Comparison of ENCODE assay signal across 8 cellular contexts in genomic region chr2:111884592-111884964, GRCh38. TPM values are rescaled to one million over a fixed set of nuclear protein-coding genes. Genes with fewer than 3 reads are reported as not detected.
DNase-seq lines count a peak whose midpoint lies in the region; FAIRE-seq and TF ChIP-seq lines count a peak whose summit lies in the region.

No MANE protein-coding gene starts in this region.

- H3K79me2 ChIP-seq in OCI-LY1 (ENCODE audit: insufficient read depth, low read length) (peaks cover 12% of the 10 kb centered on the region), endothelial cell of umbilical vein (ENCODE audit: control insufficient read depth, insufficient read depth, low read length) (peaks cover 24% of the 10 kb centered on the region)

- no peak for TF ChIP-seq POLR2A in endothelial cell of umbilical vein (IDR thresholded peaks at IDR 0.05; ENCODE audit: low read depth, low read length)

- H3K4me3 ChIP-seq in OCI-LY1 (ENCODE audit: low read depth, low read length, poor library complexity, severe bottlenecking) (peak overlapping the region; percentile 90), endothelial cell of umbilical vein (replicated peaks in 1 of 3; ENCODE audit: insufficient read depth in 1 of 3, low read depth in 1 of 3, low read length in 3 of 3) (peak overlapping the region; percentile 90 to 97 (median 96)), neuron (ENCODE audit: low read length) (peak overlapping the region; percentile 96)

- intact Hi-C loops in endothelial cell of umbilical vein (cut with micrococcal nuclease), result loop anchor here (10.0 kb wide), 1 partner anchor 450 kb away; no protein-coding TSS in a partner anchor

- BruUV-seq in endothelial cell of umbilical vein (replicated peaks; lab: Mats Ljungman, UMichigan), result no TSS peak

- CTCF ChIA-PET in endothelial cell of umbilical vein (lab: Charles Lee), result interaction anchor here (1.1 kb wide), 1 partner anchor 237 kb away, joined by 4 read pairs; no protein-coding TSS in a partner anchor

- H3K27me3 ChIP-seq in OCI-LY1 (ENCODE audit: insufficient read depth, low read length) (no peaks in the 10 kb centered on the region), endothelial cell of umbilical vein (ENCODE audit: control insufficient read depth in 2 of 2, insufficient read depth in 2 of 2, low read length in 2 of 2) (no peaks in the 10 kb centered on the region), neuron (ENCODE audit: insufficient read depth, low read length) (no peaks in the 10 kb centered on the region)

- POLR2A ChIA-PET in endothelial cell of umbilical vein (lab: Charles Lee), result no interaction called here

- TF ChIP-seq CTCF in OCI-LY1 (IDR thresholded peaks at IDR 0.05; ENCODE audit: low read length) (no peak), endothelial cell of umbilical vein (IDR thresholded peaks at IDR 0.05; ENCODE audit: extremely low read depth in 1 of 2, insufficient read depth in 1 of 2, low read depth in 1 of 2, low read length in 2 of 2) (no peak)

- H3K9ac ChIP-seq in OCI-LY1 (ENCODE audit: low read length) (peak overlapping the region; percentile 89), endothelial cell of umbilical vein (replicated peaks; ENCODE audit: extremely low read depth, insufficient read depth, low read length) (peak overlapping the region; percentile 95)

- H4K20me1 ChIP-seq in OCI-LY1 (ENCODE audit: insufficient read depth, low read length), result no peaks in the 10 kb centered on the region
- no peaks in the 10 kb centered on the region for H4K20me1 ChIP-seq in endothelial cell of umbilical vein (replicated peaks; ENCODE audit: control insufficient read depth, extremely low read depth, insufficient read depth, low read length)

- H3K4me1 ChIP-seq in OCI-LY1 (ENCODE audit: insufficient read depth, low read length, severe bottlenecking) (peaks cover 12% of the 10 kb centered on the region), endothelial cell of umbilical vein (ENCODE audit: control insufficient read depth, extremely low read depth, insufficient read depth, low read length) (peaks cover 7% of the 10 kb centered on the region), neuron (ENCODE audit: insufficient read depth, low read length) (peaks cover 8% of the 10 kb centered on the region)

- H3K9me3 ChIP-seq in OCI-LY1 (ENCODE audit: low read length) (no peaks in the 10 kb centered on the region), endothelial cell of umbilical vein (replicated peaks; ENCODE audit: control insufficient read depth, insufficient read depth, low read length) (no peaks in the 10 kb centered on the region), neuron (ENCODE audit: low read length) (no peaks in the 10 kb centered on the region)

- H3K36me3 ChIP-seq in OCI-LY1 (ENCODE audit: insufficient read depth, low read length), result peaks cover 5% of the 10 kb centered on the region; the same call in 1 of the 2 replicates
- H3K36me3 ChIP-seq in endothelial cell of umbilical vein (ENCODE audit: control insufficient read depth in 2 of 2, extremely low read depth in 1 of 2, insufficient read depth in 2 of 2, low read length in 2 of 2), result no peaks in the 10 kb centered on the region
- peaks cover 6% of the 10 kb centered on the region for H3K36me3 ChIP-seq in neuron (ENCODE audit: insufficient read depth, low read length)

- H3K9me2 ChIP-seq in OCI-LY1 (ENCODE audit: low read depth, low read length), result no peaks in the 10 kb centered on the region

- dilution Hi-C loops in endothelial cell of umbilical vein (cut with MboI; ENCODE audit: extremely low pct_ligation_motif_present, low sequenced_read_pairs), result no loop called here

- no peak overlapping the region for H2AFZ ChIP-seq in OCI-LY1 (ENCODE audit: low read length)
- peak overlapping the region; percentile 99 for H2AFZ ChIP-seq in endothelial cell of umbilical vein (ENCODE audit: low read depth, low read length)
- H2AFZ ChIP-seq in neuron (ENCODE audit: low read depth, low read length), result peak overlapping the region; percentile 97

- H3K27ac ChIP-seq in OCI-LY1 (ENCODE audit: low read depth, low read length, poor library complexity, severe bottlenecking) (peak overlapping the region; percentile 87), endothelial cell of umbilical vein (ENCODE audit: insufficient read depth, low read depth, low read length) (peak overlapping the region; percentile 66)

- H3K4me2 ChIP-seq in OCI-LY1 (ENCODE audit: low read length) (peak overlapping the region; percentile 68), endothelial cell of umbilical vein (ENCODE audit: insufficient read depth, low read length) (peak overlapping the region; percentile 96)

- H3K9me1 ChIP-seq in endothelial cell of umbilical vein (replicated peaks; ENCODE audit: control insufficient read depth, extremely low read depth, insufficient read depth, low read length), result no peaks in the 10 kb centered on the region

- DNase-seq in NCI-H146 (lab: John Stamatoyannopoulos, UW) (peak; percentile 54), NCI-H146 treated with DMSO at 0.1 percent for 48 hours (lab: John Stamatoyannopoulos, UW; ENCODE audit: unreplicated experiment) (no peak), endothelial cell of umbilical vein (ENCODE audit: low read depth, low spot score) (no peak), NCI-H1694 treated with DMSO at 0.1 percent for 48 hours (lab: John Stamatoyannopoulos, UW) (no peak), NCI-H524 treated with DMSO at 0.1 percent for 48 hours (lab: John Stamatoyannopoulos, UW) (no peak), NCI-H1048 (lab: John Stamatoyannopoulos, UW) (no peak)

- H3F3A ChIP-seq in OCI-LY1 (ENCODE audit: insufficient read depth, low read length), result no peaks in the 10 kb centered on the region

- no peak for FAIRE-seq in endothelial cell of umbilical vein (lab: Jason Lieb, UNC)

TF ChIP-seq in endothelial cell of umbilical vein, 7 proteins besides CTCF, POLR2A, EP300 and RAD21:
- no peak for TF ChIP-seq POLR2AphosphoS5 (IDR thresholded peaks at IDR 0.05; ENCODE audit: insufficient read depth, low read depth, low read length)
- TF ChIP-seq EZH2 (IDR thresholded peaks at IDR 0.05; ENCODE audit: borderline replicate concordance, low read depth, low read length, severe bottlenecking), result no peak
- TF ChIP-seq MYC (IDR thresholded peaks at IDR 0.05; ENCODE audit: low read depth, low read length), result no peak
- TF ChIP-seq JUN (IDR thresholded peaks at IDR 0.05; ENCODE audit: borderline replicate concordance, insufficient read depth, insufficient read length, low read depth), result no peak
- TF ChIP-seq MAX (IDR thresholded peaks at IDR 0.05; ENCODE audit: insufficient read depth, insufficient read length), result no peak
- no peak for TF ChIP-seq FOS (IDR thresholded peaks at IDR 0.05; ENCODE audit: borderline replicate concordance, insufficient read depth, low read length)
- no peak for TF ChIP-seq GATA2 (IDR thresholded peaks at IDR 0.05; ENCODE audit: insufficient read depth, insufficient read length, low read depth, low read length)

RNA-seq across cellular contexts. Expression of gene ANAPC1, which starts 0.6 kb away (rescaled TPM):
- 58.3 and 61.5 TPM in 2 replicates for total RNA-seq in endothelial cell of umbilical vein
- polyA plus RNA-seq in endothelial cell of umbilical vein, result 18.9 and 21.9 TPM in 2 replicates
- 17.6 and 18.7 TPM in 2 replicates for polyA plus RNA-seq in endothelial cell of umbilical vein (2011; cell fraction: cytosol; rRNA removed)
- 35.9 and 50.6 TPM in 2 replicates for polyA plus RNA-seq in endothelial cell of umbilical vein (2011; cell fraction: nucleus; rRNA removed)
- polyA plus RNA-seq in endothelial cell of umbilical vein (2012), result 20.1 and 27.6 TPM in 2 replicates
- 77.9 and 87.2 TPM in 2 replicates for polyA minus RNA-seq in endothelial cell of umbilical vein
- polyA minus RNA-seq in endothelial cell of umbilical vein (2011; cell fraction: cytosol; rRNA and poly(A)+ RNA removed), result 39.4 TPM
- 107 and 121 TPM in 2 replicates for polyA minus RNA-seq in endothelial cell of umbilical vein (2011; cell fraction: nucleus; rRNA and poly(A)+ RNA removed)

RNA-seq across cellular contexts. Expression of gene MERTK, which starts 13.8 kb away (rescaled TPM):
- 37.3 TPM in 2 replicates for total RNA-seq in endothelial cell of umbilical vein
- 38.6 and 39.6 TPM in 2 replicates for polyA plus RNA-seq in endothelial cell of umbilical vein
- polyA plus RNA-seq in endothelial cell of umbilical vein (2011; cell fraction: cytosol; rRNA removed), result 25.8 and 31.1 TPM in 2 replicates
- 113 and 116 TPM in 2 replicates for polyA plus RNA-seq in endothelial cell of umbilical vein (2011; cell fraction: nucleus; rRNA removed)
- polyA plus RNA-seq in endothelial cell of umbilical vein (2012), result 18.1 and 27.2 TPM in 2 replicates
- polyA minus RNA-seq in endothelial cell of umbilical vein, result 53.1 and 66.4 TPM in 2 replicates
- not detected for polyA minus RNA-seq in endothelial cell of umbilical vein (2011; cell fraction: cytosol; rRNA and poly(A)+ RNA removed)
- 53.2 and 69.2 TPM in 2 replicates for polyA minus RNA-seq in endothelial cell of umbilical vein (2011; cell fraction: nucleus; rRNA and poly(A)+ RNA removed)
